ENCODE assay signal across 26 cellular contexts in genomic region chr9:99466787-99467186, GRCh38.
"Had no signal": no experiment of that assay in that cellular context is flagged by ENCODE, and none has a peak within 500 bp of the region (broad histone marks: within the 10 kb centered on the region; RNA-seq: fewer than 3 reads in every experiment).

No MANE protein-coding gene starts in this region.

- H3K4me1 Mint-ChIP-seq: activated CD8-positive, alpha-beta memory T cell treated with anti-CD3 and anti-CD28 coated beads, Interleukin-2, amount 10 ng/mL, durations not matched to agents 7 days and 5 days; activated naive CD4-positive, alpha-beta T cell treated with anti-CD3 and anti-CD28 coated beads, Interleukin-2, amount 10 ng/mL, durations not matched to agents 7 days and 5 days; activated naive CD8-positive, alpha-beta T cell treated with anti-CD3 and anti-CD28 coated beads for 36 hours; activated T-helper 17 cell treated with anti-CD3 and anti-CD28 coated beads, Interleukin-2, amount 50 U/mL, for 72 hours had no signal

- H3K36me3 Mint-ChIP-seq: activated naive CD4-positive, alpha-beta T cell treated with anti-CD3 and anti-CD28 coated beads, Interleukin-2, amount 10 ng/mL, durations not matched to agents 7 days and 5 days; activated naive CD8-positive, alpha-beta T cell treated with anti-CD3 and anti-CD28 coated beads for 36 hours; WTC11 had no signal

- ATAC-seq: activated CD8-positive, alpha-beta memory T cell treated with anti-CD3 and anti-CD28 coated beads, Interleukin-2, amount 10 ng/mL, durations not matched to agents 7 days and 5 days; activated T-helper 17 cell treated with anti-CD3 and anti-CD28 coated beads, Interleukin-2, amount 50 U/mL, for 72 hours; WTC11 had no signal

- H3K27ac Mint-ChIP-seq: activated CD8-positive, alpha-beta memory T cell treated with anti-CD3 and anti-CD28 coated beads, Interleukin-2, amount 10 ng/mL, durations not matched to agents 7 days and 5 days; activated naive CD4-positive, alpha-beta T cell treated with anti-CD3 and anti-CD28 coated beads, Interleukin-2, amount 10 ng/mL, durations not matched to agents 7 days and 5 days; activated naive CD8-positive, alpha-beta T cell treated with anti-CD3 and anti-CD28 coated beads for 36 hours; activated T-cell treated with anti-CD3 and anti-CD28 coated beads, Interleukin-2, amount 50 U/mL, for 24 hours; activated T-helper 17 cell treated with anti-CD3 and anti-CD28 coated beads, Interleukin-2, amount 50 U/mL, for 72 hours; T-helper 1 cell treated with Interleukin-12 subunit alpha and Interleukin-12 subunit beta and Interleukin-4 antibody, amounts not matched to agents 30 μg/mL and 1 μg/mL, for 36 hours; WTC11 had no signal

- H3K4me3 ChIP-seq: adrenal gland, Peyer's patch, SJCRH30 had no signal

- H3K4me1 ChIP-seq: adrenal gland, Peyer's patch, SJCRH30 had no signal

- H3K9me3 ChIP-seq: adrenal gland, Peyer's patch, SJCRH30 had no signal

- H3K27ac ChIP-seq: adrenal gland, KMS-11, Peyer's patch, RWPE1, SJCRH30 had no signal

- H3K27me3 ChIP-seq: adrenal gland, Peyer's patch, SJCRH30 had no signal

- H3K4me3 Mint-ChIP-seq: activated CD8-positive, alpha-beta memory T cell treated with anti-CD3 and anti-CD28 coated beads, Interleukin-2, amount 10 ng/mL, durations not matched to agents 7 days and 5 days; activated naive CD4-positive, alpha-beta T cell treated with anti-CD3 and anti-CD28 coated beads, Interleukin-2, amount 10 ng/mL, durations not matched to agents 7 days and 5 days; activated naive CD8-positive, alpha-beta T cell treated with anti-CD3 and anti-CD28 coated beads for 36 hours; activated T-cell treated with anti-CD3 and anti-CD28 coated beads, Interleukin-2, amount 50 U/mL, for 24 hours; activated T-helper 17 cell treated with anti-CD3 and anti-CD28 coated beads, Interleukin-2, amount 50 U/mL, for 72 hours; T-helper 1 cell treated with Interleukin-12 subunit alpha and Interleukin-12 subunit beta and Interleukin-4 antibody, amounts not matched to agents 30 μg/mL and 1 μg/mL, for 36 hours; WTC11 had no signal

- DNase-seq: activated CD4-positive, alpha-beta T cell treated with anti-CD3 and anti-CD28 coated beads for 48 hours; activated CD4-positive, alpha-beta T cell treated with anti-CD3 and anti-CD28 coated beads, Interleukin-2, amount 50 U/mL, for 4 hours; activated CD4-positive, CD25-positive, alpha-beta regulatory T cell treated with anti-CD3 and anti-CD28 coated beads, Interleukin-2, amount 50 U/mL, for 72 hours; activated CD8-positive, alpha-beta memory T cell treated with anti-CD3 and anti-CD28 coated beads, Interleukin-2, amount 10 ng/mL, durations not matched to agents 7 days and 5 days; activated gamma-delta T cell treated with Interleukin-2 at 50 U/mL for 16 hours; activated naive CD4-positive, alpha-beta T cell treated with anti-CD3 and anti-CD28 coated beads, Interleukin-2, amount 10 ng/mL, durations not matched to agents 7 days and 5 days; activated naive CD8-positive, alpha-beta T cell treated with anti-CD3 and anti-CD28 coated beads for 36 hours; activated T-cell treated with anti-CD3 and anti-CD28 coated beads, Interleukin-2, amount 50 U/mL, for 24 hours; adrenal gland; anterior cingulate cortex; cerebellar nuclear complex; NCI-H1092; NCI-H1417; NCI-H1930; NCI-H226; NCI-H526; NCI-H774; NK-92 treated with Interleukin-12 subunit alpha and Interleukin-12 subunit beta, amount 100 ng/mL, for 24 hours; Peyer's patch; Right ventricle myocardium superior; SJCRH30 had no signal

- H3K9me3 Mint-ChIP-seq: activated naive CD4-positive, alpha-beta T cell treated with anti-CD3 and anti-CD28 coated beads, Interleukin-2, amount 10 ng/mL, durations not matched to agents 7 days and 5 days; activated naive CD8-positive, alpha-beta T cell treated with anti-CD3 and anti-CD28 coated beads for 36 hours; activated T-cell treated with anti-CD3 and anti-CD28 coated beads, Interleukin-2, amount 50 U/mL, for 24 hours; activated T-helper 17 cell treated with anti-CD3 and anti-CD28 coated beads, Interleukin-2, amount 50 U/mL, for 72 hours; T-helper 1 cell treated with Interleukin-12 subunit alpha and Interleukin-12 subunit beta and Interleukin-4 antibody, amounts not matched to agents 30 μg/mL and 1 μg/mL, for 36 hours had no signal

- H3K36me3 ChIP-seq: adrenal gland, Peyer's patch, SJCRH30 had no signal
